Comparison of ENCODE assay signal across 7 cellular contexts in the genomic region with DNA sequence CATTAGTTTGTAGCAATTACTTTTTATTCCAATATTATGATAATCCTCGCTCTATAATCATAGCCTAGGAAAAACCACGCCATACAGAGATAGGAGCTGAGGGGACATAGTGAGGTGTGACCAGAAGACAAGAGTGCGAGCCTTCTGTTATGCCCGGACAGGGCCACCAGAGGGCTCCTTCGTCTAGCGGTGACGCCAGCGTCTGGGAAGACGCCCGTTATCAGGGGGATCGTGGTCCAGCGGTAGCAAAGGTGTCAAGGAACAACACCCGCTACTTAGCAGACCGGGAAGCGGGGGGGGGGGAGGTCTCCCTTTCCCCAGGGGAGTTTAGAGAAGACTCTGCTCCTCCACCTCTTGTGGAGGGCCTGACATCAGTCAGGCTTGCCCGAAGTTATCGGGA. TPM values are rescaled to one million over a fixed set of nuclear protein-coding genes. Genes with fewer than 3 reads are reported as not detected.
DNase-seq lines count a peak whose midpoint lies in the region; ATAC-seq and TF ChIP-seq lines count a peak whose summit lies in the region.
"Not testable (repeated sequence)": the region's sequence is repeated elsewhere in the genome, so short reads cannot be mapped to it uniquely, and the experiment has no call there.

No MANE protein-coding gene starts in this region.

- not testable (repeated sequence) for H3K79me2 ChIP-seq in PC-3 (ENCODE audit: low read length)

- POLR2A ChIA-PET in PC-3 (lab: Charles Lee; ENCODE audit: unreplicated experiment), result not testable (repeated sequence)

- in situ Hi-C loops in astrocyte of the cerebellum (cut with HindIII; ENCODE audit: low sequenced_read_pairs), result not testable (repeated sequence)

- 0 out of 2 replicates have a peak overlapping the region, but pooled peaks have one; percentile 46 for H3K4me2 ChIP-seq in PC-3 (ENCODE audit: low read length)

- not testable (repeated sequence) for H3F3A ChIP-seq in PC-3 (ENCODE audit: low read length, unreplicated experiment)

- not testable (repeated sequence) for H3K4me3 ChIP-seq in PC-3 (ENCODE audit: low read length); astrocyte of the cerebellum (ENCODE audit: low read depth, low read length)
- peak overlapping the region in 1 of 2 donors; percentile 10 for H3K4me3 ChIP-seq in foreskin fibroblast (ENCODE audit: low read depth in 1 of 2, low read length in 2 of 2)

- H3K27me3 ChIP-seq in PC-3 (ENCODE audit: low read length), result not testable (repeated sequence)

- not testable (repeated sequence) for H3K4me1 ChIP-seq in PC-3 (ENCODE audit: insufficient read depth, low read length)

- H3K9me2 ChIP-seq in PC-3 (replicated peaks; ENCODE audit: low read length), result not testable (repeated sequence)

- not testable (repeated sequence) for H3K36me3 ChIP-seq in PC-3 (ENCODE audit: low read depth, low read length)

- BruUV-seq in PC-3 (replicated peaks; lab: Mats Ljungman, UMichigan), result not testable (repeated sequence)

- TF ChIP-seq CTCF in GM12873 (IDR thresholded peaks at IDR 0.05; ENCODE audit: insufficient read depth, low read depth, low read length, missing control alignments) (peak; percentile 57), astrocyte of the cerebellum (IDR thresholded peaks at IDR 0.05; ENCODE audit: low read depth, low read length, missing control alignments) (peak; percentile 48), foreskin fibroblast (IDR thresholded peaks at IDR 0.05; ENCODE audit: low read depth, low read length) (peak; percentile 28)
- not testable (repeated sequence) for TF ChIP-seq CTCF in PC-3 (conservative IDR thresholded peaks at IDR 0.05; ENCODE audit: low read depth, low read length)

- not testable (repeated sequence) for H3K9ac ChIP-seq in PC-3 (ENCODE audit: low read length)

- DNase-seq in PC-3, result peak; percentile 46
- peak; percentile 43 for DNase-seq in activated CD4-positive, alpha-beta T cell treated with anti-CD3 and anti-CD28 coated beads, Interleukin-2, amount 50 U/mL, for 4 hours
- not testable (repeated sequence) for DNase-seq in astrocyte of the cerebellum (ENCODE audit: low read depth)
- peak in 1 of 2 donors; percentile 52 for DNase-seq in foreskin fibroblast
- peak; percentile 32 for DNase-seq in myocyte (ENCODE audit: low read depth)
- peak; percentile 54 to 59 for DNase-seq in stimulated activated CD4-positive, alpha-beta T cell treated with anti-CD3 and anti-CD28 coated beads, Interleukin-4, amount 100 ng/mL, for 4 hours

- not testable (repeated sequence) for H4K20me1 ChIP-seq in PC-3 (ENCODE audit: low read length)

- CTCF ChIA-PET in PC-3 (lab: Charles Lee), result not testable (repeated sequence)

- H3K9me3 ChIP-seq in PC-3 (ENCODE audit: low read length), result not testable (repeated sequence)

- ATAC-seq in PC-3, result peak; percentile 22; the same call in 1 of the 2 replicates

- H2AFZ ChIP-seq in PC-3 (ENCODE audit: low read length), result 0 out of 2 replicates have a peak overlapping the region, but pooled peaks have one; percentile 30

- intact Hi-C loops in PC-3 (cut with micrococcal nuclease), result loop anchor here (5.0 kb wide), 1 partner anchor 96 kb away; no protein-coding TSS in a partner anchor

- not testable (repeated sequence) for H3K27ac ChIP-seq in PC-3 (ENCODE audit: low read length)

RNA-seq across cellular contexts. Expression of gene GLS2, which starts 8.7 kb away (rescaled TPM):
- total RNA-seq in PC-3 (2014; rRNA removed) (4.0 and 7.3 TPM in 2 replicates), myocyte (not detected in 2 replicates)
- polyA plus RNA-seq in myocyte (2012), result 0.26 TPM

RNA-seq across cellular contexts. Expression of gene RBMS2, which starts 24.9 kb away (rescaled TPM):
- 10.2 and 11.5 TPM in 2 replicates for total RNA-seq in PC-3 (2014; rRNA removed)
- 9.2 and 9.7 TPM in 2 replicates for total RNA-seq in myocyte
- 36.1 TPM for polyA plus RNA-seq in myocyte (2012)

RNA-seq across cellular contexts. Expression of gene SPRYD4, which starts 28.3 kb away (rescaled TPM):
- 3.4 and 3.7 TPM in 2 replicates for total RNA-seq in PC-3 (2014; rRNA removed)
- 2.1 and 2.4 TPM in 2 replicates for total RNA-seq in myocyte
- polyA plus RNA-seq in myocyte (2012), result 2.3 TPM

RNA-seq across cellular contexts. Expression of gene MIP, which starts 42.2 kb away (rescaled TPM):
- total RNA-seq in PC-3 (2014; rRNA removed) (not detected in 2 replicates), myocyte (0.24 TPM in 1 of 2 replicates, not detected in the other)
- 0.08 TPM for polyA plus RNA-seq in myocyte (2012)

RNA-seq across cellular contexts. Expression of gene TIMELESS, which starts 47.5 kb away (rescaled TPM):
- total RNA-seq in PC-3 (2014; rRNA removed), result 26.5 and 29.5 TPM in 2 replicates
- 4.5 and 5.5 TPM in 2 replicates for total RNA-seq in myocyte
- 7.5 TPM for polyA plus RNA-seq in myocyte (2012)
